In the genomic region with DNA sequence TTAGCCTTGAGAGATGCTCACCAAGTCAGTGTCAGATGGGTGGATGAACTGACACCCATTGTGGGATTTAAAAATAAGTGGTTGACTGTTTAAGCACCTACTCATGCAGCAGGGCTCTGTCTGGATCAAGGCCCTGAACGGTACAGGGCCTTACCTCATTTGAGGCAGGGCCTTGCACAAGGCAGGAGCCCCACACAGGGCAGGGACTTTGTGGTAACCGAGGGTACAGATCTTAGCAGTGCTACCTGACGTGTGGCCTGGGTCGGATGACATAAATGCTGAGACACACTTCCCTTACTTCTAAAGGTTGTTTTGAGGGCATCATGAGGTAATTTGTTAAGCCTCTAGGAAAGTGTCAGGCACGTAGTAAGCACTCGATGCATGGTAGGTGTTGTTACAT, we compare ENCODE assay signal across 24 cellular contexts. TPM values are rescaled to one million over a fixed set of nuclear protein-coding genes. Genes with fewer than 3 reads are reported as not detected.
DNase-seq lines count a peak whose midpoint lies in the region; ATAC-seq lines count a peak whose summit lies in the region.
"Had no signal": no experiment of that assay in that cellular context is flagged by ENCODE, and none has a peak within 500 bp of the region (broad histone marks: within the 10 kb centered on the region; RNA-seq: fewer than 3 reads in every experiment).

No MANE protein-coding gene starts in this region.

- H3K36me3 Mint-ChIP-seq in activated CD4-positive, alpha-beta T cell treated with anti-CD3 and anti-CD28 coated beads, Interleukin-2, amount 10 ng/mL, durations not matched to agents 24 days and 14 days (ENCODE audit: low read depth), result no peaks in the 10 kb centered on the region
- no peaks in the 10 kb centered on the region for H3K36me3 Mint-ChIP-seq in activated CD4-positive, alpha-beta memory T cell treated with anti-CD3 and anti-CD28 coated beads, Interleukin-2, amount 10 ng/mL, durations not matched to agents 7 days and 5 days (ENCODE audit: low read depth)

- peaks cover 12% of the 10 kb centered on the region for H3K4me1 Mint-ChIP-seq in activated CD4-positive, alpha-beta T cell treated with anti-CD3 and anti-CD28 coated beads, Interleukin-2, amount 10 ng/mL, durations not matched to agents 24 days and 14 days
- peaks cover 28% of the 10 kb centered on the region for H3K4me1 Mint-ChIP-seq in activated CD4-positive, alpha-beta memory T cell treated with anti-CD3 and anti-CD28 coated beads, Interleukin-2, amount 10 ng/mL, durations not matched to agents 7 days and 5 days
- H3K4me1 Mint-ChIP-seq: GM23338 had no signal

- DNase-seq in activated CD4-positive, alpha-beta T cell treated with anti-CD3 and anti-CD28 coated beads, Interleukin-2, amount 10 ng/mL, durations not matched to agents 24 days and 14 days, result peak; percentile 67
- DNase-seq in activated CD4-positive, alpha-beta T cell treated with anti-CD3 and anti-CD28 coated beads for 1 hour, result no peak
- DNase-seq in Jurkat, Clone E6-1 (ENCODE audit: low read depth, low spot score), result peak; percentile 23
- DNase-seq in activated CD4-positive, alpha-beta memory T cell treated with anti-CD3 and anti-CD28 coated beads, Interleukin-2, amount 10 ng/mL, durations not matched to agents 7 days and 5 days, result peak; percentile 52
- DNase-seq in posterior vena cava (ENCODE audit: low spot score) (peak; percentile 44), NCI-H748 (lab: John Stamatoyannopoulos, UW; ENCODE audit: unreplicated experiment) (no peak), NCI-H524 treated with DMSO at 0.1 percent for 48 hours (lab: John Stamatoyannopoulos, UW) (no peak)
- DNase-seq: AML-193; C1 segment of cervical spinal cord; CD8-positive, alpha-beta T cell; DMS153; GDM1; HCEC 1CT; IMR-90; Karpas-422; MV-4-11; NCI-H1105 treated with DMSO at 0.1 percent for 48 hours; NCI-H2029 treated with DMSO at 0.1 percent for 48 hours; NCI-H226; NCI-H510A treated with DMSO at 0.1 percent for 48 hours; NCI-H82; SHP77 had no signal

- CTCF ChIA-PET in activated CD4-positive, alpha-beta memory T cell treated with anti-CD3 and anti-CD28 coated beads, Interleukin-2, amount 10 ng/mL, durations not matched to agents 7 days and 5 days (lab: Charles Lee), result interaction anchor here (1.6 kb wide), 1 partner anchor 59 kb away, joined by 4 read pairs; a partner anchor contains a TSS

- no peak overlapping the region for H3K4me3 ChIP-seq in Jurkat, Clone E6-1 (ENCODE audit: low read length)
- H3K4me3 ChIP-seq: GM23338 had no signal

- no peak for ATAC-seq in GM19328 (IDR thresholded peaks at IDR 0.05; ENCODE audit: unreplicated experiment)
- ATAC-seq: CD8-positive, alpha-beta T cell; GM23338 had no signal

- POLR2A ChIA-PET in activated CD4-positive, alpha-beta memory T cell treated with anti-CD3 and anti-CD28 coated beads, Interleukin-2, amount 10 ng/mL, durations not matched to agents 7 days and 5 days (lab: Charles Lee), result interaction anchor here (2.8 kb wide), 1 partner anchor 12 kb away, joined by 10 read pairs; no protein-coding TSS in a partner anchor

- H3K4me3 Mint-ChIP-seq in activated CD4-positive, alpha-beta T cell treated with anti-CD3 and anti-CD28 coated beads, Interleukin-2, amount 10 ng/mL, durations not matched to agents 24 days and 14 days, result no peak overlapping the region
- H3K4me3 Mint-ChIP-seq in activated CD4-positive, alpha-beta memory T cell treated with anti-CD3 and anti-CD28 coated beads, Interleukin-2, amount 10 ng/mL, durations not matched to agents 7 days and 5 days, result no peak overlapping the region
- H3K4me3 Mint-ChIP-seq: CD8-positive, alpha-beta T cell; GM23338 had no signal

- intact Hi-C loops in activated CD4-positive, alpha-beta T cell treated with anti-CD3 and anti-CD28 coated beads, Interleukin-2, amount 10 ng/mL, durations not matched to agents 24 days and 14 days (cut with micrococcal nuclease), result no loop called here
- intact Hi-C loops in posterior vena cava (cut with DNase I), result no loop called here

- no peak overlapping the region for H3K27ac Mint-ChIP-seq in activated CD4-positive, alpha-beta T cell treated with anti-CD3 and anti-CD28 coated beads, Interleukin-2, amount 10 ng/mL, durations not matched to agents 24 days and 14 days
- peak overlapping the region; percentile 22 for H3K27ac Mint-ChIP-seq in activated CD4-positive, alpha-beta memory T cell treated with anti-CD3 and anti-CD28 coated beads, Interleukin-2, amount 10 ng/mL, durations not matched to agents 7 days and 5 days
- H3K27ac Mint-ChIP-seq: CD8-positive, alpha-beta T cell; GM23338 had no signal

- H3K9me3 Mint-ChIP-seq in activated CD4-positive, alpha-beta T cell treated with anti-CD3 and anti-CD28 coated beads, Interleukin-2, amount 10 ng/mL, durations not matched to agents 24 days and 14 days, result no peaks in the 10 kb centered on the region
- no peaks in the 10 kb centered on the region for H3K9me3 Mint-ChIP-seq in activated CD4-positive, alpha-beta memory T cell treated with anti-CD3 and anti-CD28 coated beads, Interleukin-2, amount 10 ng/mL, durations not matched to agents 7 days and 5 days

- no peaks in the 10 kb centered on the region for H3K27me3 Mint-ChIP-seq in activated CD4-positive, alpha-beta T cell treated with anti-CD3 and anti-CD28 coated beads, Interleukin-2, amount 10 ng/mL, durations not matched to agents 24 days and 14 days
- peaks cover 1% of the 10 kb centered on the region for H3K27me3 Mint-ChIP-seq in activated CD4-positive, alpha-beta memory T cell treated with anti-CD3 and anti-CD28 coated beads, Interleukin-2, amount 10 ng/mL, durations not matched to agents 7 days and 5 days

RNA-seq across cellular contexts. Expression of a gene that starts 59.5 kb away (rescaled TPM):
- 21.3 and 24.0 TPM in 2 replicates for total RNA-seq in activated CD4-positive, alpha-beta T cell treated with anti-CD3 and anti-CD28 coated beads, Interleukin-2, amount 10 ng/mL, durations not matched to agents 24 days and 14 days
- polyA plus RNA-seq in Jurkat, Clone E6-1 (2012; ENCODE audit: insufficient read depth, insufficient read length), result 15.3 TPM
- total RNA-seq in activated CD4-positive, alpha-beta memory T cell treated with anti-CD3 and anti-CD28 coated beads, Interleukin-2, amount 10 ng/mL, durations not matched to agents 7 days and 5 days, result 1 to 10 TPM; 6.5 to 7.4 TPM
- total RNA-seq in posterior vena cava, result 10 to 100 TPM; 31.7 to 38.5 TPM

Comparison
In these comparisons a context has a peak if more than half of its experiments do, and no peak if none do; other contexts are left out.
1. DNase-seq: peak in activated CD4-positive, alpha-beta T cell treated with anti-CD3 and anti-CD28 coated beads, Interleukin-2, amount 10 ng/mL, durations not matched to agents 24 days and 14 days (single experiment), Jurkat, Clone E6-1 (single experiment), activated CD4-positive, alpha-beta memory T cell treated with anti-CD3 and anti-CD28 coated beads, Interleukin-2, amount 10 ng/mL, durations not matched to agents 7 days and 5 days (single experiment) and posterior vena cava (single experiment); none in activated CD4-positive, alpha-beta T cell treated with anti-CD3 and anti-CD28 coated beads for 1 hour (single experiment), NCI-H748 (single experiment) and NCI-H524 treated with DMSO at 0.1 percent for 48 hours (single experiment).